17 cellular contexts compared by ENCODE assay signal in genomic region chr7:100567751-100568175, GRCh38. TPM values are rescaled to one million over a fixed set of nuclear protein-coding genes. Genes with fewer than 3 reads are reported as not detected.
A peak's percentile ranks its signal among the peaks of the same experiment; 100 is the strongest.
DNase-seq lines count a peak whose midpoint lies in the region; ATAC-seq and TF ChIP-seq lines count a peak whose summit lies in the region.
"Had no signal": no experiment of that assay in that cellular context is flagged by ENCODE, and none has a peak within 500 bp of the region (broad histone marks: within the 10 kb centered on the region; RNA-seq: fewer than 3 reads in every experiment).

No MANE protein-coding gene starts in this region.

- H3K4me3 ChIP-seq in Karpas-422 (ENCODE audit: low read length) (no peak overlapping the region), body of pancreas (no peak overlapping the region)
- H3K4me3 ChIP-seq: upper lobe of left lung had no signal

- no peak for TF ChIP-seq CTCF in body of pancreas (IDR thresholded peaks at IDR 0.05)

- H3K9me2 ChIP-seq in Karpas-422 (replicated peaks; ENCODE audit: insufficient read depth, low read length), result no peaks in the 10 kb centered on the region

- H3K9me3 Mint-ChIP-seq in activated CD4-positive, alpha-beta T cell treated with anti-CD3 and anti-CD28 coated beads, Interleukin-2, amount 10 ng/mL, durations not matched to agents 24 days and 14 days, result no peaks in the 10 kb centered on the region
- no peaks in the 10 kb centered on the region for H3K9me3 Mint-ChIP-seq in stimulated activated naive CD8-positive, alpha-beta T cell treated with anti-CD3 and anti-CD28 coated beads, Interleukin-15, amount 100 ng/mL, for 72 hours
- H3K9me3 Mint-ChIP-seq in effector memory CD8-positive, alpha-beta T cell, result no peaks in the 10 kb centered on the region

- H3K4me1 ChIP-seq in Karpas-422 (ENCODE audit: low read length) (peaks cover 34% of the 10 kb centered on the region), body of pancreas (peaks cover 59% of the 10 kb centered on the region)

- no peaks in the 10 kb centered on the region for H4K20me1 ChIP-seq in Karpas-422 (ENCODE audit: insufficient read depth, low read depth, low read length)

- peak overlapping the region; percentile 38; the same call in 1 of the 2 replicates for H3K9ac ChIP-seq in Karpas-422 (ENCODE audit: low read length)

- peak; percentile 24 for ATAC-seq in body of pancreas
- ATAC-seq in stimulated activated naive CD8-positive, alpha-beta T cell treated with anti-CD3 and anti-CD28 coated beads, Interleukin-15, amount 100 ng/mL, for 72 hours, result no peak
- ATAC-seq in effector memory CD8-positive, alpha-beta T cell (replicated peaks), result no peak
- ATAC-seq: sciatic nerve had no signal

- peaks cover 24% of the 10 kb centered on the region for H3K4me1 Mint-ChIP-seq in activated CD4-positive, alpha-beta T cell treated with anti-CD3 and anti-CD28 coated beads, Interleukin-2, amount 10 ng/mL, durations not matched to agents 24 days and 14 days
- H3K4me1 Mint-ChIP-seq in stimulated activated naive CD8-positive, alpha-beta T cell treated with anti-CD3 and anti-CD28 coated beads, Interleukin-15, amount 100 ng/mL, for 72 hours, result peaks cover 70% of the 10 kb centered on the region
- H3K4me1 Mint-ChIP-seq in effector memory CD8-positive, alpha-beta T cell (ENCODE audit: low read depth in 2 of 2), result peaks cover 26 to 32% of the 10 kb centered on the region in 2 donors

- peak overlapping the region; percentile 33 for H3K4me2 ChIP-seq in Karpas-422 (ENCODE audit: low read depth, low read length, poor library complexity, severe bottlenecking)

- peaks cover 20% of the 10 kb centered on the region for H3K36me3 Mint-ChIP-seq in activated CD4-positive, alpha-beta T cell treated with anti-CD3 and anti-CD28 coated beads, Interleukin-2, amount 10 ng/mL, durations not matched to agents 24 days and 14 days (ENCODE audit: low read depth)
- peaks cover 56% of the 10 kb centered on the region for H3K36me3 Mint-ChIP-seq in effector memory CD8-positive, alpha-beta T cell (ENCODE audit: insufficient read depth)

- WGBS in body of pancreas, 2 donors, result 11 to 20% methylated on average over 2 to 3 of the region's 3 CpGs

- H3K36me3 ChIP-seq in Karpas-422 (ENCODE audit: insufficient read depth, low read length) (no peaks in the 10 kb centered on the region), body of pancreas (replicated peaks in 1 of 2; ENCODE audit: insufficient read depth in 1 of 2, low read depth in 2 of 2) (no peaks in the 10 kb centered on the region)

- H3K9me3 ChIP-seq in Karpas-422 (ENCODE audit: low read length) (no peaks in the 10 kb centered on the region), body of pancreas (no peaks in the 10 kb centered on the region)
- H3K9me3 ChIP-seq: upper lobe of left lung had no signal

- no peak for DNase-seq in activated CD4-positive, alpha-beta T cell treated with anti-CD3 and anti-CD28 coated beads, Interleukin-2, amount 10 ng/mL, durations not matched to agents 24 days and 14 days
- DNase-seq in activated CD4-positive, alpha-beta T cell treated with anti-CD3 and anti-CD28 coated beads for 48 hours, result no peak
- DNase-seq in Karpas-422, result peak; percentile 80
- DNase-seq in body of pancreas, result peak in 3 of 4 donors; percentile 53 to 81 (median 58)
- DNase-seq in stimulated activated naive CD8-positive, alpha-beta T cell treated with anti-CD3 and anti-CD28 coated beads, Interleukin-15, amount 100 ng/mL, for 72 hours, result no peak
- no peak for DNase-seq in stimulated activated CD4-positive, alpha-beta T cell treated with anti-CD3 and anti-CD28 coated beads, Interleukin-15, amount 100 ng/mL, for 24 hours
- no peak for DNase-seq in effector memory CD8-positive, alpha-beta T cell
- no peak for DNase-seq in cardiac septum (ENCODE audit: low spot score)
- DNase-seq: activated CD4-positive, CD25-positive, alpha-beta regulatory T cell; activated gamma-delta T cell; AML-193; central memory CD4-positive, alpha-beta T cell; GOT3; KBM-7; NCI-H446 treated with DMSO at 0.1 percent for 48 hours; upper lobe of left lung had no signal

- H3K4me3 Mint-ChIP-seq in activated CD4-positive, alpha-beta T cell treated with anti-CD3 and anti-CD28 coated beads, Interleukin-2, amount 10 ng/mL, durations not matched to agents 24 days and 14 days, result no peak overlapping the region
- no peak overlapping the region for H3K4me3 Mint-ChIP-seq in stimulated activated naive CD8-positive, alpha-beta T cell treated with anti-CD3 and anti-CD28 coated beads, Interleukin-15, amount 100 ng/mL, for 72 hours
- H3K4me3 Mint-ChIP-seq in effector memory CD8-positive, alpha-beta T cell, result no peak overlapping the region

- H2AFZ ChIP-seq in Karpas-422 (ENCODE audit: low read length), result no peak overlapping the region

- peaks cover 3% of the 10 kb centered on the region for H3K27me3 Mint-ChIP-seq in activated CD4-positive, alpha-beta T cell treated with anti-CD3 and anti-CD28 coated beads, Interleukin-2, amount 10 ng/mL, durations not matched to agents 24 days and 14 days
- H3K27me3 Mint-ChIP-seq in stimulated activated naive CD8-positive, alpha-beta T cell treated with anti-CD3 and anti-CD28 coated beads, Interleukin-15, amount 100 ng/mL, for 72 hours, result no peaks in the 10 kb centered on the region
- H3K27me3 Mint-ChIP-seq in effector memory CD8-positive, alpha-beta T cell, result no peaks in the 10 kb centered on the region

- no peaks in the 10 kb centered on the region for H3K79me2 ChIP-seq in Karpas-422 (ENCODE audit: low read length)

- no peak overlapping the region for H3K27ac ChIP-seq in Karpas-422 (ENCODE audit: low read length)
- H3K27ac ChIP-seq in body of pancreas, result peak overlapping the region; percentile 62 to 84 (median 83)
- H3K27ac ChIP-seq: upper lobe of left lung had no signal

- intact Hi-C loops in activated CD4-positive, alpha-beta T cell treated with anti-CD3 and anti-CD28 coated beads, Interleukin-2, amount 10 ng/mL, durations not matched to agents 24 days and 14 days (cut with micrococcal nuclease), result loop anchor here (2.0 kb wide), 1 partner anchor 15 kb away; no protein-coding TSS in a partner anchor
- intact Hi-C loops in body of pancreas (cut with DNase I) (no loop called here), cardiac septum (cut with DNase I) (no loop called here)

- H3K27ac Mint-ChIP-seq in activated CD4-positive, alpha-beta T cell treated with anti-CD3 and anti-CD28 coated beads, Interleukin-2, amount 10 ng/mL, durations not matched to agents 24 days and 14 days, result peak overlapping the region; percentile 62
- H3K27ac Mint-ChIP-seq in stimulated activated naive CD8-positive, alpha-beta T cell treated with anti-CD3 and anti-CD28 coated beads, Interleukin-15, amount 100 ng/mL, for 72 hours, result peak overlapping the region; percentile 61 to 91
- peak overlapping the region in 1 of 2 donors; percentile 49 for H3K27ac Mint-ChIP-seq in effector memory CD8-positive, alpha-beta T cell

- no peak for TF ChIP-seq POLR2A in body of pancreas (IDR thresholded peaks at IDR 0.05)

- H3K27me3 ChIP-seq in Karpas-422 (ENCODE audit: low read length), result no peaks in the 10 kb centered on the region
- no peaks in the 10 kb centered on the region for H3K27me3 ChIP-seq in body of pancreas
- H3K27me3 ChIP-seq: upper lobe of left lung had no signal

RNA-seq across cellular contexts. Expression of gene SAP25, which starts 5.9 kb away (rescaled TPM):
- 9.2 and 11.3 TPM in 2 replicates for total RNA-seq in activated CD4-positive, alpha-beta T cell treated with anti-CD3 and anti-CD28 coated beads, Interleukin-2, amount 10 ng/mL, durations not matched to agents 24 days and 14 days
- 2.5 and 4.9 TPM in 2 replicates for total RNA-seq in Karpas-422 (2014; rRNA removed; shearing (Covaris generic); ENCODE audit: low replicate concordance)
- not detected for total RNA-seq in body of pancreas
- not detected for total RNA-seq in cardiac septum

RNA-seq across cellular contexts. Expression of gene LRCH4, which starts 18.2 kb away (rescaled TPM):
- total RNA-seq in activated CD4-positive, alpha-beta T cell treated with anti-CD3 and anti-CD28 coated beads, Interleukin-2, amount 10 ng/mL, durations not matched to agents 24 days and 14 days, result 86.0 and 89.2 TPM in 2 replicates
- total RNA-seq in Karpas-422 (2014; rRNA removed; shearing (Covaris generic); ENCODE audit: low replicate concordance), result 11.9 and 33.5 TPM in 2 replicates
- total RNA-seq in body of pancreas (100 to 1,000 TPM in 1 of 2 donors, 10 to 100 TPM in 1; 25.4 to 121 TPM), cardiac septum (25.8 TPM)

RNA-seq across cellular contexts. Expression of gene FBXO24, which starts 18.4 kb away (rescaled TPM):
- total RNA-seq in activated CD4-positive, alpha-beta T cell treated with anti-CD3 and anti-CD28 coated beads, Interleukin-2, amount 10 ng/mL, durations not matched to agents 24 days and 14 days, result 0.38 and 0.42 TPM in 2 replicates
- 1.0 TPM in 1 of 2 replicates, not detected in the other for total RNA-seq in Karpas-422 (2014; rRNA removed; shearing (Covaris generic); ENCODE audit: low replicate concordance)
- total RNA-seq in body of pancreas (1 to 10 TPM; 1.8 to 5.3 TPM), cardiac septum (0.40 TPM)

RNA-seq across cellular contexts. Expression of gene AGFG2, which starts 28.8 kb away (rescaled TPM):
- 112 and 114 TPM in 2 replicates for total RNA-seq in activated CD4-positive, alpha-beta T cell treated with anti-CD3 and anti-CD28 coated beads, Interleukin-2, amount 10 ng/mL, durations not matched to agents 24 days and 14 days
- 5.7 and 6.7 TPM in 2 replicates for total RNA-seq in Karpas-422 (2014; rRNA removed; shearing (Covaris generic); ENCODE audit: low replicate concordance)
- total RNA-seq in body of pancreas (10 to 100 TPM; 20.4 to 24.6 TPM), cardiac septum (28.6 TPM)

RNA-seq across cellular contexts. Expression of gene PCOLCE, which starts 34.4 kb away (rescaled TPM):
- 4.8 and 5.0 TPM in 2 replicates for total RNA-seq in activated CD4-positive, alpha-beta T cell treated with anti-CD3 and anti-CD28 coated beads, Interleukin-2, amount 10 ng/mL, durations not matched to agents 24 days and 14 days
- 2.8 and 12.3 TPM in 2 replicates for total RNA-seq in Karpas-422 (2014; rRNA removed; shearing (Covaris generic); ENCODE audit: low replicate concordance)
- total RNA-seq in body of pancreas, result 10 to 100 TPM in 1 of 2 donors, 1 to 10 TPM in 1; 7.3 to 24.1 TPM
- total RNA-seq in cardiac septum, result 39.5 TPM

Comparison
In these comparisons a context has a peak if more than half of its experiments do, and no peak if none do; other contexts are left out.
1. DNase-seq: peak in Karpas-422 (single experiment) and body of pancreas (3 of 4); none in activated CD4-positive, alpha-beta T cell treated with anti-CD3 and anti-CD28 coated beads, Interleukin-2, amount 10 ng/mL, durations not matched to agents 24 days and 14 days (single experiment), activated CD4-positive, alpha-beta T cell treated with anti-CD3 and anti-CD28 coated beads for 48 hours (single experiment), stimulated activated naive CD8-positive, alpha-beta T cell treated with anti-CD3 and anti-CD28 coated beads, Interleukin-15, amount 100 ng/mL, for 72 hours (0 of 2), stimulated activated CD4-positive, alpha-beta T cell treated with anti-CD3 and anti-CD28 coated beads, Interleukin-15, amount 100 ng/mL, for 24 hours (single experiment), effector memory CD8-positive, alpha-beta T cell (0 of 3) and cardiac septum (single experiment).